ENCODE assay signal across 1 cellular context in genomic region chr7:44306608-44307007, GRCh38.
TF ChIP-seq lines count a peak whose summit lies in the region.

No MANE protein-coding gene starts in this region.

TF ChIP-seq in K562, 482 proteins besides CTCF, POLR2A, EP300 and RAD21:
- no peak for TF ChIP-seq ZNF174 (CRISPR knock-in tag; IDR thresholded peaks at IDR 0.05)
- peak; percentile 84 for TF ChIP-seq PKNOX1 (IDR thresholded peaks at IDR 0.05)
- TF ChIP-seq EGR1 (conservative IDR thresholded peaks at IDR 0.05), result no peak
- no peak for TF ChIP-seq NFATC3 (IDR thresholded peaks at IDR 0.05)
- TF ChIP-seq BRD4 (IDR thresholded peaks at IDR 0.05), result no peak
- no peak for TF ChIP-seq RBM39 (optimal IDR thresholded peaks at IDR 0.05; ENCODE audit: low read depth, low read length)
- TF ChIP-seq MTA3 (IDR thresholded peaks at IDR 0.05; ENCODE audit: borderline replicate concordance), result no peak
